In the genomic region with DNA sequence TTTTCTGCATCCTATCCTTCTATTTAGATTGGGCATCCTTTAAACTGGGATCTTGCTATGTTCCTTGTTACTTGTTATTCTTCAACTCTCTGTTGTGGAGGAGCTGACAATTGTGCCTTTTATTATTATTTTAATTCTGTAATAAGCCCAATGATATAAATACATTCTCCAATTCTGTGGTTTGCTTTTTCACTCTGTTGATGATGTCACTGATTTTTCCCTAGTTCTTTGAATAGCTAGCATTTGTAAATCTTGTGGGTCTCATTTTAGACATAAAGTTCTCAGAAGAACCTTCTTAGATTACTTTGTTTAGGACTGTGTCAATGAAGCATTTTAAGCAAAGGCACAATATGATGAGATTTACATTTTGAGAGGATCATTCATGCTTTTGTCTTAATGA, we compare ENCODE assay signal across 31 cellular contexts.
DNase-seq lines count a peak whose midpoint lies in the region; ATAC-seq, FAIRE-seq and TF ChIP-seq lines count a peak whose summit lies in the region.
"Had no signal": no experiment of that assay in that cellular context is flagged by ENCODE, and none has a peak within 500 bp of the region (broad histone marks: within the 10 kb centered on the region; RNA-seq: fewer than 3 reads in every experiment).

No MANE protein-coding gene starts in this region.

- H3K4me1 ChIP-seq in HepG2 (ENCODE audit: insufficient read depth, low read length) (no peaks in the 10 kb centered on the region), right lobe of liver (no peaks in the 10 kb centered on the region)
- H3K4me1 ChIP-seq: A549, BE2C, BLaER1, Caco-2 had no signal

- no peak for ATAC-seq in HepG2
- no peak for ATAC-seq in right lobe of liver
- no peak for ATAC-seq in HG02938 (IDR thresholded peaks at IDR 0.05; ENCODE audit: unreplicated experiment)
- ATAC-seq: A549; CD8-positive, alpha-beta T cell had no signal

- no peaks in the 10 kb centered on the region; the same call in 1 of the 2 replicates for H3K9me3 ChIP-seq in HepG2 (ENCODE audit: low read length)
- no peaks in the 10 kb centered on the region for H3K9me3 ChIP-seq in right lobe of liver
- H3K9me3 ChIP-seq: A549, BE2C, BLaER1 had no signal

- POLR2A ChIA-PET in HepG2 (lab: Yijun Ruan, JAX): no interaction called here

- H2AFZ ChIP-seq in HepG2 (ENCODE audit: low read length): no peak overlapping the region

- H4K20me1 ChIP-seq in HepG2 (ENCODE audit: insufficient read depth, low read length): no peaks in the 10 kb centered on the region
- H4K20me1 ChIP-seq: BLaER1; BLaER1 treated with 17β-estradiol and CSF1 and Interleukin-3, amounts not matched to agents 10 nM and 100 nM had no signal

- H3K4me2 ChIP-seq in HepG2 (ENCODE audit: low read depth, low read length): no peak overlapping the region
- H3K4me2 ChIP-seq: A549; BLaER1; BLaER1 treated with 17β-estradiol and CSF1 and Interleukin-3, amounts not matched to agents 10 nM and 100 nM had no signal

- no peaks in the 10 kb centered on the region for H3K27me3 ChIP-seq in HepG2 (ENCODE audit: control insufficient read depth in 1 of 2, insufficient read depth in 2 of 2, low read length in 2 of 2)
- H3K27me3 ChIP-seq in right lobe of liver: no peaks in the 10 kb centered on the region
- H3K27me3 ChIP-seq: BE2C; BLaER1; BLaER1 treated with 17β-estradiol and CSF1 and Interleukin-3, amounts not matched to agents 10 nM and 100 nM had no signal

- DNase-seq in HepG2 (ENCODE audit: low spot score): no peak
- DNase-seq in right lobe of liver: no peak
- DNase-seq in foreskin melanocyte: peak; percentile 18
- DNase-seq: 8988T; ACHN; AML-193; BE2C; C1 segment of cervical spinal cord; Caco-2; Calu3; CD4-positive, alpha-beta memory T cell; CD4-positive, alpha-beta T cell; CD4-positive, CD25-positive, alpha-beta regulatory T cell; CD8-positive, alpha-beta memory T cell; CD8-positive, alpha-beta T cell; COR-L47; DMS 273 treated with DMSO at 0.1 percent for 48 hours; DMS153; DMS53; DMS79; DMS79 treated with DMSO at 0.1 percent for 48 hours; DND-41; EL had no signal

- TF ChIP-seq EP300 in HepG2 (IDR thresholded peaks at IDR 0.05; ENCODE audit: low read depth in 2 of 2, low read length in 2 of 2) (no peak), HepG2 (CRISPR knock-in tag; IDR thresholded peaks at IDR 0.05; ENCODE audit: borderline replicate concordance) (no peak)

- H3K36me3 ChIP-seq in HepG2 (replicated peaks in 1 of 2; ENCODE audit: control insufficient read depth in 1 of 2, insufficient read depth in 2 of 2, low read length in 2 of 2) (no peaks in the 10 kb centered on the region), right lobe of liver (no peaks in the 10 kb centered on the region)
- H3K36me3 ChIP-seq: BE2C, BLaER1 had no signal

- no peak for TF ChIP-seq RAD21 in HepG2 (CRISPR knock-in tag; IDR thresholded peaks at IDR 0.05)

- TF ChIP-seq POLR2A in HepG2 (IDR thresholded peaks at IDR 0.05; ENCODE audit: insufficient read depth in 1 of 2, low read depth in 2 of 2, low read length in 2 of 2): no peak
- TF ChIP-seq POLR2A in right lobe of liver (IDR thresholded peaks at IDR 0.05): no peak

- TF ChIP-seq CTCF in HepG2 (CRISPR knock-in tag; IDR thresholded peaks at IDR 0.05) (no peak), right lobe of liver (IDR thresholded peaks at IDR 0.05) (no peak)

- in situ Hi-C loops in HepG2 (cut with HindIII; ENCODE audit: extremely low pct_ligation_motif_present, low pct_unique_long_range_greater_than_20kb): no loop called here

- no TSS peak for BruUV-seq in HepG2 (replicated peaks; lab: Mats Ljungman, UMichigan)

- H3K27ac ChIP-seq in HepG2 (ENCODE audit: extremely low read length, insufficient read depth, low read length) (no peak overlapping the region), right lobe of liver (no peak overlapping the region)
- H3K27ac ChIP-seq: 22Rv1; A549; BLaER1; BLaER1 treated with 17β-estradiol and CSF1 and Interleukin-3, amounts not matched to agents 10 nM and 100 nM; C4-2B had no signal

- H3K9ac ChIP-seq in HepG2 (ENCODE audit: insufficient read depth, low read depth, low read length): no peak overlapping the region
- H3K9ac ChIP-seq: BLaER1; BLaER1 treated with 17β-estradiol and CSF1 and Interleukin-3, amounts not matched to agents 10 nM and 100 nM had no signal

- H3K4me3 ChIP-seq in HepG2 (replicated peaks in 1 of 3; ENCODE audit: insufficient read depth in 1 of 3, low read depth in 2 of 3, low read length in 3 of 3) (no peak overlapping the region), right lobe of liver (no peak overlapping the region)
- H3K4me3 ChIP-seq: A549; BLaER1; BLaER1 treated with 17β-estradiol and CSF1 and Interleukin-3, amounts not matched to agents 10 nM and 100 nM had no signal

- intact Hi-C loops in HepG2 (cut with micrococcal nuclease; ENCODE audit: unreplicated experiment): no loop called here
- intact Hi-C loops in right lobe of liver (cut with DNase I): no loop called here

- H3K79me2 ChIP-seq in HepG2 (ENCODE audit: insufficient read depth, low read length): no peaks in the 10 kb centered on the region

- FAIRE-seq in HepG2 (lab: Jason Lieb, UNC): no peak
- FAIRE-seq: A204.1, A549, D721Med had no signal

- CTCF ChIA-PET in HepG2 (lab: Yijun Ruan, JAX; ENCODE audit: low intra/inter-chr PET ratio, low total read pairs): no interaction called here

TF ChIP-seq in HepG2, 621 proteins besides CTCF, POLR2A, EP300 and RAD21:
- TF ChIP-seq CREB1 (IDR thresholded peaks at IDR 0.05) (peak; percentile 56; the same call in 1 of the 2 replicates), CREB1 (CRISPR knock-in tag; IDR thresholded peaks at IDR 0.05) (no peak), MBD4 (IDR thresholded peaks at IDR 0.05; ENCODE audit: borderline replicate concordance, low read length) (no peak), ATF7 (IDR thresholded peaks at IDR 0.05) (peak; percentile 63; the same call in 1 of the 2 replicates), ATF7 (CRISPR knock-in tag; IDR thresholded peaks at IDR 0.05) (no peak)
